ENCODE assay signal across 20 cellular contexts in the genomic region with DNA sequence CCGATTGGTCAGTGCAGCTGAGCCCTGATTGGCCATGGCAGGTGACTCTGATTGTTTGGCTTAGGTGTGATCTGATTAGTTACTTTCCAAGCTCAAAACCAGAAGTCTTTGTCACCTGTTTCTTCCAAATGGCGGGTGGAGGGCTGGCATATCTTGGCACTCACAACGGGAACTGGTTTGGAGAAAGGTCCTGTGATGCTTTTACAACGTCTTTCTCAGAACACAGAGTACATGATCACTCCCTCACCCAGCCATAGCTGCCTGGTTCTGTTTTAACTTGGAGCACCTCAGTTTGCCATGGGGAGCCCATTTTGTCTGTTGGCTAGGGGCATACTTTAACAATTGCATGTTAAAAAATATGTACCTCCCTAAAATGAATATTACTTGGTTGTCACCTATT. TPM values are rescaled to one million over a fixed set of nuclear protein-coding genes. Genes with fewer than 3 reads are reported as not detected.
DNase-seq lines count a peak whose midpoint lies in the region; ATAC-seq, FAIRE-seq and TF ChIP-seq lines count a peak whose summit lies in the region.
"Had no signal": no experiment of that assay in that cellular context is flagged by ENCODE, and none has a peak within 500 bp of the region (broad histone marks: within the 10 kb centered on the region; RNA-seq: fewer than 3 reads in every experiment).

No MANE protein-coding gene starts in this region.

- no peaks in the 10 kb centered on the region for H3K27me3 Mint-ChIP-seq in astrocyte (ENCODE audit: low read depth, unreplicated experiment)
- H3K27me3 Mint-ChIP-seq: B cell; CD4-positive, CD25-positive, alpha-beta regulatory T cell had no signal

- H3K4me2 ChIP-seq in astrocyte (ENCODE audit: low read length), result no peak overlapping the region
- H3K4me2 ChIP-seq: BLaER1 had no signal

- no peaks in the 10 kb centered on the region for H4K20me1 ChIP-seq in astrocyte (ENCODE audit: insufficient read depth, low read length)
- H4K20me1 ChIP-seq: BLaER1 had no signal

- peak; percentile 73 for ATAC-seq in left colon
- ATAC-seq in HG02798 (IDR thresholded peaks at IDR 0.05; ENCODE audit: poor library complexity, unreplicated experiment), result no peak
- ATAC-seq: CD8-positive, alpha-beta T cell; HCT116 had no signal

- no peaks in the 10 kb centered on the region for H3K36me3 Mint-ChIP-seq in astrocyte (ENCODE audit: low read depth, unreplicated experiment)
- H3K36me3 Mint-ChIP-seq: CD4-positive, CD25-positive, alpha-beta regulatory T cell; CD8-positive, alpha-beta T cell had no signal

- peak; percentile 24 for FAIRE-seq in GM18507 (lab: Jason Lieb, UNC)
- peak; percentile 49 for FAIRE-seq in astrocyte (lab: Jason Lieb, UNC)
- FAIRE-seq: G401.6, GM12892, GM19239 had no signal

- intact Hi-C loops in left colon (cut with DNase I, micrococcal nuclease), result no loop called here

- no peaks in the 10 kb centered on the region for H3K27me3 ChIP-seq in astrocyte (ENCODE audit: insufficient read depth, low read length)
- no peaks in the 10 kb centered on the region for H3K27me3 ChIP-seq in effector memory CD4-positive, alpha-beta T cell (replicated peaks; ENCODE audit: control insufficient read depth, insufficient read depth, low read length, poor library complexity, severe bottlenecking)
- H3K27me3 ChIP-seq: BLaER1 had no signal

- no peaks in the 10 kb centered on the region for H3K79me2 ChIP-seq in astrocyte (ENCODE audit: insufficient read depth, low read length)

- no peaks in the 10 kb centered on the region for H3K36me3 ChIP-seq in astrocyte (ENCODE audit: insufficient read depth, low read length)
- no peaks in the 10 kb centered on the region for H3K36me3 ChIP-seq in effector memory CD4-positive, alpha-beta T cell (ENCODE audit: control insufficient read depth, insufficient read depth, low read length)
- H3K36me3 ChIP-seq: BLaER1 had no signal

- H3K9ac ChIP-seq in astrocyte (ENCODE audit: low read length), result no peak overlapping the region
- H3K9ac ChIP-seq: BLaER1, GM23248 had no signal

- no peaks in the 10 kb centered on the region for H3K4me1 Mint-ChIP-seq in astrocyte (ENCODE audit: low read depth, unreplicated experiment)
- H3K4me1 Mint-ChIP-seq: B cell; CD4-positive, CD25-positive, alpha-beta regulatory T cell; H9 had no signal

- no peak overlapping the region for H3K4me3 Mint-ChIP-seq in astrocyte (ENCODE audit: unreplicated experiment)
- H3K4me3 Mint-ChIP-seq: B cell; CD4-positive, CD25-positive, alpha-beta regulatory T cell; CD8-positive, alpha-beta T cell; H9 had no signal

- H3K27ac ChIP-seq in astrocyte (ENCODE audit: low read depth, low read length), result no peak overlapping the region
- no peak overlapping the region for H3K27ac ChIP-seq in effector memory CD4-positive, alpha-beta T cell (ENCODE audit: insufficient read depth, low read length, poor library complexity, severe bottlenecking)
- H3K27ac ChIP-seq: BLaER1, C4-2B, GM23248 had no signal

- H3K4me3 ChIP-seq in astrocyte (ENCODE audit: insufficient read depth, low read depth, low read length), result no peak overlapping the region
- no peak overlapping the region for H3K4me3 ChIP-seq in effector memory CD4-positive, alpha-beta T cell (ENCODE audit: insufficient read depth, low read depth, low read length, poor library complexity, severe bottlenecking)
- H3K4me3 ChIP-seq: BLaER1, GM23248 had no signal

- H3K27ac Mint-ChIP-seq in astrocyte (ENCODE audit: unreplicated experiment), result no peak overlapping the region
- H3K27ac Mint-ChIP-seq: B cell; CD8-positive, alpha-beta T cell; H9 had no signal

- H3K4me1 ChIP-seq in astrocyte (ENCODE audit: insufficient read depth, low read length), result no peaks in the 10 kb centered on the region
- H3K4me1 ChIP-seq in effector memory CD4-positive, alpha-beta T cell (ENCODE audit: control insufficient read depth, insufficient read depth, low read length, poor library complexity, severe bottlenecking), result no peaks in the 10 kb centered on the region
- H3K4me1 ChIP-seq: BLaER1, Caco-2 had no signal

- H3K9me3 Mint-ChIP-seq in astrocyte (ENCODE audit: unreplicated experiment), result no peaks in the 10 kb centered on the region
- H3K9me3 Mint-ChIP-seq: CD4-positive, CD25-positive, alpha-beta regulatory T cell; CD8-positive, alpha-beta T cell had no signal

- TF ChIP-seq CTCF in astrocyte (IDR thresholded peaks at IDR 0.05; ENCODE audit: insufficient read depth, low read depth, low read length), result no peak

- H2AFZ ChIP-seq in astrocyte (ENCODE audit: low read depth, low read length), result no peak overlapping the region
- H2AFZ ChIP-seq: GM23248 had no signal

- H3K9me3 ChIP-seq in astrocyte (ENCODE audit: insufficient read depth, low read depth, low read length), result no peaks in the 10 kb centered on the region
- no peaks in the 10 kb centered on the region for H3K9me3 ChIP-seq in effector memory CD4-positive, alpha-beta T cell (ENCODE audit: control insufficient read depth, low read length)
- H3K9me3 ChIP-seq: BLaER1, Caco-2 had no signal

- DNase-seq in GM18507 (ENCODE audit: extremely low spot score, insufficient read length, low read depth), result no peak
- DNase-seq in astrocyte (ENCODE audit: low read depth), result no peak
- DNase-seq in left colon, result no peak
- DNase-seq in effector memory CD4-positive, alpha-beta T cell, result no peak
- no peak for DNase-seq in AG20443 (ENCODE audit: low spot score)
- DNase-seq: CD4-positive, CD25-positive, alpha-beta regulatory T cell; CD8-positive, alpha-beta T cell; DMS153; DND-41; GM23248; H9 had no signal

RNA-seq across cellular contexts. Expression of gene XK, which starts 13.0 kb away (rescaled TPM):
- total RNA-seq in astrocyte (0.17 and 0.25 TPM in 2 replicates), left colon (10 to 100 TPM; 26.7 to 34.3 TPM)
- total RNA-seq: CD8-positive, alpha-beta T cell; GM23248 had no signal

Comparison
In these comparisons a context has a peak if more than half of its experiments do, and no peak if none do; other contexts are left out.
1. RNA of gene XK, which starts 13.0 kb away (total RNA-seq): 26.7 to 34.3 TPM in left colon; 0.17 to 0.25 TPM in astrocyte; every median in the first group is over 10 times any median in the second.